ENCODE assay signal across 22 cellular contexts in genomic region chr5:138960145-138960692, GRCh38.
A peak's percentile ranks its signal among the peaks of the same experiment; 100 is the strongest.
DNase-seq lines count a peak whose midpoint lies in the region; TF ChIP-seq lines count a peak whose summit lies in the region.
"Had no signal": no experiment of that assay in that cellular context is flagged by ENCODE, and none has a peak within 500 bp of the region (broad histone marks: within the 10 kb centered on the region; RNA-seq: fewer than 3 reads in every experiment).

No MANE protein-coding gene starts in this region.

- no peaks in the 10 kb centered on the region for H3K36me3 ChIP-seq in testis (ENCODE audit: low read depth, missing control alignments)
- H3K36me3 ChIP-seq: BLaER1, esophagus muscularis mucosa, left ventricle myocardium inferior, neural progenitor cell had no signal

- no peak for TF ChIP-seq CTCF in VCaP (conservative IDR thresholded peaks at IDR 0.05)
- no peak for TF ChIP-seq CTCF in testis (IDR thresholded peaks at IDR 0.05)

- H3K9me3 ChIP-seq in testis = no peaks in the 10 kb centered on the region
- H3K9me3 ChIP-seq: BLaER1, esophagus muscularis mucosa, left ventricle myocardium inferior, mucosa of descending colon had no signal

- H3K27me3 ChIP-seq in testis = no peaks in the 10 kb centered on the region
- H3K27me3 ChIP-seq: BLaER1, esophagus muscularis mucosa had no signal

- H3K27ac ChIP-seq in VCaP (peak overlapping the region; percentile 27), testis (no peak overlapping the region)
- H3K27ac ChIP-seq: BLaER1, esophagus muscularis mucosa, left ventricle myocardium inferior, neural progenitor cell had no signal

- DNase-seq in COR-L47 (lab: John Stamatoyannopoulos, UW) = peak; percentile 37
- peak; percentile 46 for DNase-seq in NCI-H1436 (lab: John Stamatoyannopoulos, UW)
- peak; percentile 90 for DNase-seq in NCI-H345 treated with DMSO at 0.1 percent for 48 hours (lab: John Stamatoyannopoulos, UW; ENCODE audit: unreplicated experiment)
- DNase-seq in activated CD4-positive, CD25-positive, alpha-beta regulatory T cell treated with anti-CD3 and anti-CD28 coated beads, Interleukin-2, amount 50 U/mL, for 72 hours = no peak
- DNase-seq in testis = no peak
- DNase-seq in effector CD8-positive, alpha-beta T cell (lab: John Stamatoyannopoulos, UW) = no peak
- no peak for DNase-seq in Kasumi-1 (lab: John Stamatoyannopoulos, UW)
- DNase-seq: activated CD8-positive, alpha-beta memory T cell treated with anti-CD3 and anti-CD28 coated beads, Interleukin-2, amount 50 U/mL, for 48 hours; activated naive CD4-positive, alpha-beta T cell; amygdala; DND-41; effector CD4-positive, alpha-beta T cell; HCEC 1CT; left ventricle myocardium inferior; mucosa of descending colon; NCI-H2081 treated with DMSO at 0.1 percent for 48 hours; stimulated activated CD4-positive, alpha-beta T cell treated with anti-CD3 and anti-CD28 coated beads, Interleukin-4, amount 100 ng/mL, for 1 hour had no signal

- no peak overlapping the region for H3K4me3 ChIP-seq in testis
- H3K4me3 ChIP-seq: BLaER1, esophagus muscularis mucosa, left ventricle myocardium inferior, mucosa of descending colon, neural progenitor cell, smooth muscle cell had no signal

- TF ChIP-seq POLR2A in testis (IDR thresholded peaks at IDR 0.05) = no peak

- peaks cover 28% of the 10 kb centered on the region for H3K4me1 ChIP-seq in testis

- intact Hi-C loops in testis (cut with DNase I; ENCODE audit: low total_unique reads) = no loop called here

- 89 to 95% methylated on average over 5 of the region's 5 CpGs for WGBS in testis, 2 donors

Comparison
In these comparisons a context has a peak if more than half of its experiments do, and no peak if none do; other contexts are left out.
1. DNase-seq: peak in COR-L47 (single experiment), NCI-H1436 (single experiment) and NCI-H345 treated with DMSO at 0.1 percent for 48 hours (single experiment); none in activated CD4-positive, CD25-positive, alpha-beta regulatory T cell treated with anti-CD3 and anti-CD28 coated beads, Interleukin-2, amount 50 U/mL, for 72 hours (single experiment), testis (single experiment), effector CD8-positive, alpha-beta T cell (single experiment) and Kasumi-1 (0 of 2).